Comparison of ENCODE assay signal across 8 cellular contexts in genomic region chr4:182975806-182976205, GRCh38. TPM values are rescaled to one million over a fixed set of nuclear protein-coding genes. Genes with fewer than 3 reads are reported as not detected.
DNase-seq lines count a peak whose midpoint lies in the region; ATAC-seq and FAIRE-seq lines count a peak whose summit lies in the region.

No MANE protein-coding gene starts in this region.

- no peaks in the 10 kb centered on the region for H3K9me3 Mint-ChIP-seq in activated CD8-positive, alpha-beta memory T cell treated with anti-CD3 and anti-CD28 coated beads, Interleukin-2, amount 10 ng/mL, durations not matched to agents 7 days and 5 days (ENCODE audit: low read depth)

- CTCF ChIA-PET in activated CD8-positive, alpha-beta memory T cell treated with anti-CD3 and anti-CD28 coated beads, Interleukin-2, amount 10 ng/mL, durations not matched to agents 7 days and 5 days (lab: Charles Lee): no interaction called here

- H3K4me3 Mint-ChIP-seq in activated CD8-positive, alpha-beta memory T cell treated with anti-CD3 and anti-CD28 coated beads, Interleukin-2, amount 10 ng/mL, durations not matched to agents 7 days and 5 days: no peak overlapping the region

- in situ Hi-C loops in G401 (cut with HindIII; ENCODE audit: low sequenced_read_pairs): no loop called here

- DNase-seq in activated CD8-positive, alpha-beta memory T cell treated with anti-CD3 and anti-CD28 coated beads, Interleukin-2, amount 10 ng/mL, durations not matched to agents 7 days and 5 days: no peak
- no peak for DNase-seq in activated CD8-positive, alpha-beta memory T cell treated with anti-CD3 and anti-CD28 coated beads, Interleukin-2, amount 50 U/mL, for 4 hours
- DNase-seq in RCC 7860 (ENCODE audit: low spot score): peak; percentile 79
- peak; percentile 63 for DNase-seq in islet precursor cell
- DNase-seq in NCI-H2171 treated with DMSO at 0.1 percent for 48 hours (lab: John Stamatoyannopoulos, UW): no peak
- DNase-seq in G401 (ENCODE audit: low spot score): no peak
- no peak for DNase-seq in NCI-H1092 (lab: John Stamatoyannopoulos, UW)

- ATAC-seq in activated CD8-positive, alpha-beta memory T cell treated with anti-CD3 and anti-CD28 coated beads, Interleukin-2, amount 10 ng/mL, durations not matched to agents 7 days and 5 days: peak; percentile 66
- ATAC-seq in HG02870 (IDR thresholded peaks at IDR 0.05; ENCODE audit: unreplicated experiment): peak; percentile 61

- H3K36me3 Mint-ChIP-seq in activated CD8-positive, alpha-beta memory T cell treated with anti-CD3 and anti-CD28 coated beads, Interleukin-2, amount 10 ng/mL, durations not matched to agents 7 days and 5 days: no peaks in the 10 kb centered on the region

- H3K27me3 Mint-ChIP-seq in activated CD8-positive, alpha-beta memory T cell treated with anti-CD3 and anti-CD28 coated beads, Interleukin-2, amount 10 ng/mL, durations not matched to agents 7 days and 5 days: peaks cover 6% of the 10 kb centered on the region

- peaks cover 6% of the 10 kb centered on the region for H3K4me1 Mint-ChIP-seq in activated CD8-positive, alpha-beta memory T cell treated with anti-CD3 and anti-CD28 coated beads, Interleukin-2, amount 10 ng/mL, durations not matched to agents 7 days and 5 days

- peak; percentile 89 for FAIRE-seq in RCC 7860 (lab: Jason Lieb, UNC)

- H3K27ac Mint-ChIP-seq in activated CD8-positive, alpha-beta memory T cell treated with anti-CD3 and anti-CD28 coated beads, Interleukin-2, amount 10 ng/mL, durations not matched to agents 7 days and 5 days: no peak overlapping the region

RNA-seq across cellular contexts. Expression of gene DCTD, which starts 58.6 kb away (rescaled TPM):
- total RNA-seq in activated CD8-positive, alpha-beta memory T cell treated with anti-CD3 and anti-CD28 coated beads, Interleukin-2, amount 10 ng/mL, durations not matched to agents 7 days and 5 days: 10 to 100 TPM; 66.6 to 85.1 TPM
- total RNA-seq in G401 (2014; rRNA removed; shearing (Covaris generic)): 107 and 122 TPM in 2 replicates

Comparison
In these comparisons a context has a peak if more than half of its experiments do, and no peak if none do; other contexts are left out.
1. DNase-seq: peak in RCC 7860 (single experiment) and islet precursor cell (single experiment); none in activated CD8-positive, alpha-beta memory T cell treated with anti-CD3 and anti-CD28 coated beads, Interleukin-2, amount 10 ng/mL, durations not matched to agents 7 days and 5 days (single experiment), activated CD8-positive, alpha-beta memory T cell treated with anti-CD3 and anti-CD28 coated beads, Interleukin-2, amount 50 U/mL, for 4 hours (single experiment), NCI-H2171 treated with DMSO at 0.1 percent for 48 hours (single experiment), G401 (single experiment) and NCI-H1092 (single experiment).